ENCODE assay signal across 15 cellular contexts in the genomic region with DNA sequence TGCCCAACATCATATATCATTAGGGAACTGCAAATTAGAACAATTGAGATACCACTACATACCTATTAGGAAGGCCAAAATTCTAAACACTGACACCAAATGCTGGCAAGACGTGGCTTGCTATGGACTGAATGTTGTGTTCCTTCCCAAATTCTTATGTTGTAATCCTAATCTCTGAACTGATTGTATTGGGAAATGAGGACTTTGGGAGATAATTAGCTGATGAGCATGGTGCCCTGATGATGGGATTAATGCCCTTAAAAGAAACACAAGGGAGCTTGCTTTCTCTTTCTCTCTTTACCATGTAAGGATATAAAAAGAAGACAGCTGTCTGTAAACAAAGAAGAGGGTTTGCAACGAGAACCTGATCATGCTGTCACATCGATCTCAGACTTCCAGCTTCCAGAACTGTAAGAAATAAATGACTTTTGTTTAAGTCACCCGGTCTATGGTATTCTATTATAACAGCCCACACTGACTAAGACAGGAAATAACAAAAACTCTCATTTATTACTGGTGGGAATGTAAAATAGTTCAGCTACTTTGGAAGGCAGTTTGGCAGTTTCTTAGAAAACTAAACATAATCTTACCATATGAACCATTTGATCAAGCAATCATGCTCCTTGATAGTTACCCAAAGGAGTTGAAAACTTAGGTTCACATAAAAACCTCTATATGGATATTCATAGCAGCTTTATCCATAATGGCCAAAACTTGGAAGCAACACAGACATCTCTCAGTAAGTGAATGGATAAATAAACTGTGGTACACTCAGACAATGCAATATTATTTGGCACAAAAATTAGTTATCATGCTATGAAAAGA.
DNase-seq lines count a peak whose midpoint lies in the region; ATAC-seq and TF ChIP-seq lines count a peak whose summit lies in the region.
"Had no signal": no experiment of that assay in that cellular context is flagged by ENCODE, and none has a peak within 500 bp of the region (broad histone marks: within the 10 kb centered on the region; RNA-seq: fewer than 3 reads in every experiment).

No MANE protein-coding gene starts in this region.

- H3K9me3 ChIP-seq in naive thymus-derived CD4-positive, alpha-beta T cell (ENCODE audit: control insufficient read depth in 2 of 3, low read length in 3 of 3): peaks cover 0 to 3% (median 3%) of the 10 kb centered on the region in 3 experiments
- H3K9me3 ChIP-seq: thyroid gland had no signal

- no peaks in the 10 kb centered on the region for H4K20me1 ChIP-seq in GM23338 (replicated peaks; ENCODE audit: insufficient read depth)

- H3K9me3 Mint-ChIP-seq in T-helper 1 cell treated with Interleukin-12 subunit alpha and Interleukin-12 subunit beta and Interleukin-4 antibody, amounts not matched to agents 30 μg/mL and 1 μg/mL, for 36 hours: peaks cover 27% of the 10 kb centered on the region
- peaks cover 16% of the 10 kb centered on the region; the same call in 1 of the 3 replicates for H3K9me3 Mint-ChIP-seq in GM23338
- peaks cover 14% of the 10 kb centered on the region for H3K9me3 Mint-ChIP-seq in activated T-helper 17 cell treated with anti-CD3 and anti-CD28 coated beads, Interleukin-2, amount 50 U/mL, for 72 hours
- peaks cover 0 to 26% (median 16%) of the 10 kb centered on the region in 11 donors for H3K9me3 Mint-ChIP-seq in naive thymus-derived CD4-positive, alpha-beta T cell

- POLR2A ChIA-PET in naive thymus-derived CD4-positive, alpha-beta T cell (lab: Charles Lee): no interaction called here

- intact Hi-C loops in naive thymus-derived CD4-positive, alpha-beta T cell (cut with micrococcal nuclease): no loop called here
- intact Hi-C loops in posterior cingulate gyrus (cut with DNase I): no loop called here

- peaks cover 7% of the 10 kb centered on the region; the same call in 1 of the 2 replicates for H3K36me3 ChIP-seq in GM23338 (ENCODE audit: insufficient read depth)
- no peaks in the 10 kb centered on the region for H3K36me3 ChIP-seq in naive thymus-derived CD4-positive, alpha-beta T cell (ENCODE audit: control insufficient read depth in 2 of 3, insufficient read depth in 3 of 3, low read length in 3 of 3)
- H3K36me3 ChIP-seq: thyroid gland had no signal

- H3K27ac Mint-ChIP-seq in T-helper 1 cell treated with Interleukin-12 subunit alpha and Interleukin-12 subunit beta and Interleukin-4 antibody, amounts not matched to agents 30 μg/mL and 1 μg/mL, for 36 hours: peak overlapping the region; percentile 66
- no peak overlapping the region for H3K27ac Mint-ChIP-seq in GM23338
- peak overlapping the region; percentile 1 for H3K27ac Mint-ChIP-seq in activated T-helper 17 cell treated with anti-CD3 and anti-CD28 coated beads, Interleukin-2, amount 50 U/mL, for 72 hours
- peak overlapping the region in 5 of 9 donors; percentile 24 to 71 (median 35) for H3K27ac Mint-ChIP-seq in naive thymus-derived CD4-positive, alpha-beta T cell

- no peaks in the 10 kb centered on the region for H3K79me2 ChIP-seq in GM23338 (replicated peaks; ENCODE audit: insufficient read depth)

- H3K27me3 Mint-ChIP-seq in T-helper 1 cell treated with Interleukin-12 subunit alpha and Interleukin-12 subunit beta and Interleukin-4 antibody, amounts not matched to agents 30 μg/mL and 1 μg/mL, for 36 hours (ENCODE audit: low read depth): no peaks in the 10 kb centered on the region
- no peaks in the 10 kb centered on the region for H3K27me3 Mint-ChIP-seq in GM23338 (ENCODE audit: insufficient read depth, low read depth, poor library complexity)
- H3K27me3 Mint-ChIP-seq in activated T-helper 17 cell treated with anti-CD3 and anti-CD28 coated beads, Interleukin-2, amount 50 U/mL, for 72 hours: no peaks in the 10 kb centered on the region
- no peaks in the 10 kb centered on the region for H3K27me3 Mint-ChIP-seq in naive thymus-derived CD4-positive, alpha-beta T cell

- no peaks in the 10 kb centered on the region for H3K9me2 ChIP-seq in GM23338 (ENCODE audit: insufficient read depth)

- DNase-seq in T-helper 1 cell: no peak
- DNase-seq in GM23338 (ENCODE audit: low spot score): no peak
- no peak for DNase-seq in naive thymus-derived CD4-positive, alpha-beta T cell
- DNase-seq in H4 (ENCODE audit: low spot score): no peak
- no peak for DNase-seq in posterior cingulate gyrus
- DNase-seq in NCI-H2196 (lab: John Stamatoyannopoulos, UW; ENCODE audit: unreplicated experiment): no peak
- DNase-seq: activated effector memory CD4-positive, alpha-beta T cell treated with Interleukin-2 at 50 U/mL for 16 hours; NCI-H1930; NCI-H774; occipital lobe; thyroid gland had no signal

- H3K27me3 ChIP-seq in GM23338 (ENCODE audit: insufficient read depth): no peaks in the 10 kb centered on the region
- H3K27me3 ChIP-seq in naive thymus-derived CD4-positive, alpha-beta T cell (ENCODE audit: control insufficient read depth in 2 of 2, insufficient read depth in 2 of 2, low read length in 2 of 2): no peaks in the 10 kb centered on the region
- H3K27me3 ChIP-seq: thyroid gland had no signal

- CTCF ChIA-PET in naive thymus-derived CD4-positive, alpha-beta T cell (lab: Charles Lee): interaction anchor here (1.2 kb wide), 1 partner anchor 10 kb away, joined by 3 read pairs; no protein-coding TSS in a partner anchor

- H3K4me3 Mint-ChIP-seq in T-helper 1 cell treated with Interleukin-12 subunit alpha and Interleukin-12 subunit beta and Interleukin-4 antibody, amounts not matched to agents 30 μg/mL and 1 μg/mL, for 36 hours: peak overlapping the region; percentile 26
- no peak overlapping the region for H3K4me3 Mint-ChIP-seq in GM23338
- H3K4me3 Mint-ChIP-seq in activated T-helper 17 cell treated with anti-CD3 and anti-CD28 coated beads, Interleukin-2, amount 50 U/mL, for 72 hours: peak overlapping the region; percentile 41
- H3K4me3 Mint-ChIP-seq in naive thymus-derived CD4-positive, alpha-beta T cell: peak overlapping the region in 6 of 10 donors; percentile 18 to 69 (median 33)

- no peak overlapping the region for H3K4me3 ChIP-seq in GM23338
- H3K4me3 ChIP-seq in naive thymus-derived CD4-positive, alpha-beta T cell (ENCODE audit: low read length): no peak overlapping the region
- H3K4me3 ChIP-seq: thyroid gland had no signal

- H3K4me1 Mint-ChIP-seq in T-helper 1 cell treated with Interleukin-12 subunit alpha and Interleukin-12 subunit beta and Interleukin-4 antibody, amounts not matched to agents 30 μg/mL and 1 μg/mL, for 36 hours (ENCODE audit: low read depth): peaks cover 26% of the 10 kb centered on the region
- H3K4me1 Mint-ChIP-seq in GM23338: peaks cover 6% of the 10 kb centered on the region; the same call in 2 of the 3 replicates
- H3K4me1 Mint-ChIP-seq in activated T-helper 17 cell treated with anti-CD3 and anti-CD28 coated beads, Interleukin-2, amount 50 U/mL, for 72 hours: peaks cover 34% of the 10 kb centered on the region
- H3K4me1 Mint-ChIP-seq in naive thymus-derived CD4-positive, alpha-beta T cell: peaks cover 3 to 35% (median 19%) of the 10 kb centered on the region in 7 donors

- H3K4me2 ChIP-seq in GM23338: no peak overlapping the region

- H3K27ac ChIP-seq in GM23338 (ENCODE audit: low read depth): no peak overlapping the region
- no peak overlapping the region for H3K27ac ChIP-seq in naive thymus-derived CD4-positive, alpha-beta T cell (ENCODE audit: low read depth, low read length)
- H3K27ac ChIP-seq: thyroid gland had no signal

- TF ChIP-seq CTCF in GM23338 (conservative IDR thresholded peaks at IDR 0.05; ENCODE audit: low read depth in 2 of 2): no peak

- peak overlapping the region; percentile 92 for H2AFZ ChIP-seq in GM23338

- ATAC-seq in GM23338: no peak
- peak; percentile 36 for ATAC-seq in activated T-helper 17 cell treated with anti-CD3 and anti-CD28 coated beads, Interleukin-2, amount 50 U/mL, for 72 hours (replicated peaks)
- no peak for ATAC-seq in naive thymus-derived CD4-positive, alpha-beta T cell
- ATAC-seq: esophagus mucosa, Right ventricle myocardium inferior had no signal

- peaks cover 24% of the 10 kb centered on the region for H3K36me3 Mint-ChIP-seq in T-helper 1 cell treated with Interleukin-12 subunit alpha and Interleukin-12 subunit beta and Interleukin-4 antibody, amounts not matched to agents 30 μg/mL and 1 μg/mL, for 36 hours (ENCODE audit: low read depth)
- peaks cover 15% of the 10 kb centered on the region for H3K36me3 Mint-ChIP-seq in GM23338 (ENCODE audit: low read depth)
- no peaks in the 10 kb centered on the region for H3K36me3 Mint-ChIP-seq in activated T-helper 17 cell treated with anti-CD3 and anti-CD28 coated beads, Interleukin-2, amount 50 U/mL, for 72 hours (ENCODE audit: low read depth)
- H3K36me3 Mint-ChIP-seq in naive thymus-derived CD4-positive, alpha-beta T cell: peaks cover 0 to 36% (median 12%) of the 10 kb centered on the region in 5 donors

- H3K4me1 ChIP-seq in GM23338 (ENCODE audit: insufficient read depth): 0 out of 2 replicates have a peak, but pooled peaks cover 6% of the 10 kb centered on the region
- H3K4me1 ChIP-seq in naive thymus-derived CD4-positive, alpha-beta T cell (ENCODE audit: control insufficient read depth in 2 of 2, insufficient read depth in 2 of 2, low read length in 2 of 2): no peaks in the 10 kb centered on the region
- H3K4me1 ChIP-seq: thyroid gland had no signal

- no peaks in the 10 kb centered on the region for H3F3A ChIP-seq in GM23338 (replicated peaks; ENCODE audit: low read depth)

TF ChIP-seq in GM23338, 12 proteins besides CTCF, POLR2A, EP300 and RAD21:
- no peak for TF ChIP-seq NANOG (IDR thresholded peaks at IDR 0.05; ENCODE audit: borderline replicate concordance)
TF ChIP-seq in GM23338: peak in this region for 0.
